Comparison of ENCODE assay signal across 1 cellular context in genomic region chr2:32838418-32838817, GRCh38.
TF ChIP-seq lines count a peak whose summit lies in the region.

No MANE protein-coding gene starts in this region.

TF ChIP-seq in GM23338, 12 proteins besides CTCF, POLR2A, EP300 and RAD21 (continued from another document):
- TF ChIP-seq ZNF462 (CRISPR knock-in tag; IDR thresholded peaks at IDR 0.05), result no peak
